Comparison of ENCODE assay signal across 1 cellular context in genomic region chr10:11612004-11613001, GRCh38.
A peak's percentile ranks its signal among the peaks of the same experiment; 100 is the strongest.
TF ChIP-seq lines count a peak whose summit lies in the region.

No MANE protein-coding gene starts in this region.

TF ChIP-seq in HEK293, 187 proteins besides CTCF, POLR2A, EP300 and RAD21 (continued from another document):
- TF ChIP-seq PRDM6 (tag by site-specific recombination; IDR thresholded peaks at IDR 0.05) (peak; percentile 75), ZNF366 (tag by site-specific recombination; conservative IDR thresholded peaks at IDR 0.05) (no peak), ZFP37 (tag by site-specific recombination; IDR thresholded peaks at IDR 0.05) (0 out of 2 replicates have a peak, but pooled peaks have one; percentile 20), ZNF558 (tag by site-specific recombination; IDR thresholded peaks at IDR 0.05) (peak; percentile 28; the same call in 1 of the 2 replicates), ZBTB8A (tag by site-specific recombination; IDR thresholded peaks at IDR 0.05) (peak; percentile 66), PATZ1 (tag by site-specific recombination; IDR thresholded peaks at IDR 0.05) (0 out of 2 replicates have a peak, but pooled peaks have one; percentile 44), ZXDB (tag by site-specific recombination; IDR thresholded peaks at IDR 0.05) (peak; percentile 37; the same call in 1 of the 2 replicates), ZNF155 (tag by site-specific recombination; IDR thresholded peaks at IDR 0.05) (no peak), HOXD13 (CRISPR knock-in tag; IDR thresholded peaks at IDR 0.05; ENCODE audit: borderline replicate concordance) (no peak), FEZF1 (tag by site-specific recombination; IDR thresholded peaks at IDR 0.05) (peak; percentile 22; the same call in 1 of the 2 replicates), ZNF521 (tag by site-specific recombination; IDR thresholded peaks at IDR 0.05) (no peak), ZBTB1 (tag by site-specific recombination; IDR thresholded peaks at IDR 0.05) (0 out of 2 replicates have a peak, but pooled peaks have one; percentile 31), ZNF24 (tag by site-specific recombination; IDR thresholded peaks at IDR 0.05) (0 out of 2 replicates have a peak, but pooled peaks have one; percentile 42), ZBTB48 (tag by site-specific recombination; IDR thresholded peaks at IDR 0.05) (no peak; the same call in 1 of the 2 replicates), ZNF266 (tag by site-specific recombination; IDR thresholded peaks at IDR 0.05; ENCODE audit: low read depth) (no peak), OVOL3 (tag by site-specific recombination; IDR thresholded peaks at IDR 0.05) (no peak), ZNF302 (tag by site-specific recombination; IDR thresholded peaks at IDR 0.05; ENCODE audit: low read depth) (no peak), ZNF830 (tag by site-specific recombination; IDR thresholded peaks at IDR 0.05; ENCODE audit: low read depth) (no peak), SP2 (tag by site-specific recombination; IDR thresholded peaks at IDR 0.05) (peak; percentile 2; the same call in 1 of the 2 replicates), ZNF2 (tag by site-specific recombination; IDR thresholded peaks at IDR 0.05) (peak; percentile 72)
